ENCODE assay signal across 17 cellular contexts in genomic region chr5:34552129-34552528, GRCh38.
DNase-seq lines count a peak whose midpoint lies in the region; ATAC-seq and TF ChIP-seq lines count a peak whose summit lies in the region.
"Had no signal": no experiment of that assay in that cellular context is flagged by ENCODE, and none has a peak within 500 bp of the region (broad histone marks: within the 10 kb centered on the region; RNA-seq: fewer than 3 reads in every experiment).

No MANE protein-coding gene starts in this region.

- TF ChIP-seq POLR2A in vagina (IDR thresholded peaks at IDR 0.05), result no peak

- H3K36me3 ChIP-seq in right atrium auricular region (no peaks in the 10 kb centered on the region), vagina (no peaks in the 10 kb centered on the region)
- H3K36me3 ChIP-seq: SJSA1 had no signal

- DNase-seq in Right ventricle myocardium inferior (ENCODE audit: missing footprints), result no peak
- no peak for DNase-seq in right atrium auricular region (ENCODE audit: low spot score)
- DNase-seq in dermis blood vessel endothelial cell, result peak; percentile 15
- peak; percentile 30 for DNase-seq in mucosa of gallbladder (ENCODE audit: low spot score)
- DNase-seq in vagina (ENCODE audit: extremely low spot score in 2 of 2), result no peak
- DNase-seq in GM10248 (ENCODE audit: extremely low spot score), result no peak
- no peak for DNase-seq in stimulated activated naive B cell treated with anti-CD40 and anti-IgM and Interleukin-4, amounts not matched to agents 10 μg/mL and 1 μg/mL and 100 μg/mL, for 72 hours
- DNase-seq: ACHN; activated CD8-positive, alpha-beta T cell treated with anti-CD3 and anti-CD28 coated beads, Interleukin-2, amount 10 ng/mL, durations not matched to agents 7 days and 5 days; endodermal cell; H7; NCI-H2081; stimulated activated naive CD8-positive, alpha-beta T cell treated with anti-CD3 and anti-CD28 coated beads, Interleukin-15, amount 100 ng/mL, for 72 hours had no signal

- H3K4me3 ChIP-seq in right atrium auricular region (no peak overlapping the region), vagina (no peak overlapping the region)
- H3K4me3 ChIP-seq: SJSA1 had no signal

- H3K27me3 Mint-ChIP-seq in stimulated activated naive B cell treated with anti-CD40 and anti-IgM and Interleukin-4, amounts not matched to agents 10 μg/mL and 1 μg/mL and 100 μg/mL, for 72 hours, result peaks cover 0 to under 1% of the 10 kb centered on the region in 2 donors

- intact Hi-C loops in Right ventricle myocardium inferior (cut with DNase I) (no loop called here), vagina (cut with DNase I) (no loop called here)

- ATAC-seq in Right ventricle myocardium inferior, result peak; percentile 78
- ATAC-seq in GM21390 (IDR thresholded peaks at IDR 0.05; ENCODE audit: unreplicated experiment), result no peak
- ATAC-seq in stimulated activated naive B cell treated with anti-CD40 and anti-IgM and Interleukin-4, amounts not matched to agents 10 μg/mL and 1 μg/mL and 100 μg/mL, for 72 hours (replicated peaks), result no peak
- ATAC-seq: activated CD8-positive, alpha-beta T cell treated with anti-CD3 and anti-CD28 coated beads, Interleukin-2, amount 10 ng/mL, durations not matched to agents 7 days and 5 days; left colon; natural killer cell treated with Interleukin-12 subunit alpha and Interleukin-12 subunit beta and Interleukin-15 and Interleukin-18, amount 100 ng/mL, for 72 hours; stimulated activated naive CD8-positive, alpha-beta T cell treated with anti-CD3 and anti-CD28 coated beads, Interleukin-15, amount 100 ng/mL, for 72 hours had no signal

- H3K4me1 Mint-ChIP-seq in stimulated activated naive B cell treated with anti-CD40 and anti-IgM and Interleukin-4, amounts not matched to agents 10 μg/mL and 1 μg/mL and 100 μg/mL, for 72 hours, result no peaks in the 10 kb centered on the region
- H3K4me1 Mint-ChIP-seq: stimulated activated naive CD8-positive, alpha-beta T cell treated with anti-CD3 and anti-CD28 coated beads, Interleukin-15, amount 100 ng/mL, for 72 hours had no signal

- H3K27ac Mint-ChIP-seq in stimulated activated naive B cell treated with anti-CD40 and anti-IgM and Interleukin-4, amounts not matched to agents 10 μg/mL and 1 μg/mL and 100 μg/mL, for 72 hours, result no peak overlapping the region
- H3K27ac Mint-ChIP-seq: activated CD8-positive, alpha-beta T cell treated with anti-CD3 and anti-CD28 coated beads, Interleukin-2, amount 10 ng/mL, durations not matched to agents 7 days and 5 days; endodermal cell; natural killer cell treated with Interleukin-12 subunit alpha and Interleukin-12 subunit beta and Interleukin-15 and Interleukin-18, amount 100 ng/mL, for 72 hours; stimulated activated naive CD8-positive, alpha-beta T cell treated with anti-CD3 and anti-CD28 coated beads, Interleukin-15, amount 100 ng/mL, for 72 hours had no signal

- POLR2A ChIA-PET in GM10248 (lab: Yijun Ruan, JAX), result no interaction called here

- H3K36me3 Mint-ChIP-seq in stimulated activated naive B cell treated with anti-CD40 and anti-IgM and Interleukin-4, amounts not matched to agents 10 μg/mL and 1 μg/mL and 100 μg/mL, for 72 hours, result peaks cover 0 to 1% of the 10 kb centered on the region in 2 donors
- H3K36me3 Mint-ChIP-seq: natural killer cell treated with Interleukin-12 subunit alpha and Interleukin-12 subunit beta and Interleukin-15 and Interleukin-18, amount 100 ng/mL, for 72 hours had no signal

- TF ChIP-seq CTCF in right atrium auricular region (IDR thresholded peaks at IDR 0.05) (no peak), vagina (IDR thresholded peaks at IDR 0.05) (no peak), GM10248 (IDR thresholded peaks at IDR 0.05; ENCODE audit: control extremely low read depth, extremely low read depth, low read depth, missing control alignments) (no peak)

- H3K27ac ChIP-seq in right atrium auricular region (peak overlapping the region in 1 of 2 donors; percentile 40), vagina (peak overlapping the region; percentile 3)
- H3K27ac ChIP-seq: SJSA1 had no signal

- CTCF ChIA-PET in GM10248 (lab: Yijun Ruan, JAX), result interaction anchor here (1.0 kb wide), 1 partner anchor 29 kb away, joined by 5 read pairs; no protein-coding TSS in a partner anchor

- H3K9me3 ChIP-seq in right atrium auricular region (peaks cover 0 to 4% of the 10 kb centered on the region in 2 donors), vagina (no peaks in the 10 kb centered on the region)
- H3K9me3 ChIP-seq: SJSA1 had no signal

- peaks cover 3 to 7% of the 10 kb centered on the region in 2 donors for H3K9me3 Mint-ChIP-seq in stimulated activated naive B cell treated with anti-CD40 and anti-IgM and Interleukin-4, amounts not matched to agents 10 μg/mL and 1 μg/mL and 100 μg/mL, for 72 hours
- H3K9me3 Mint-ChIP-seq: natural killer cell treated with Interleukin-12 subunit alpha and Interleukin-12 subunit beta and Interleukin-15 and Interleukin-18, amount 100 ng/mL, for 72 hours had no signal

- H3K4me3 Mint-ChIP-seq in stimulated activated naive B cell treated with anti-CD40 and anti-IgM and Interleukin-4, amounts not matched to agents 10 μg/mL and 1 μg/mL and 100 μg/mL, for 72 hours, result no peak overlapping the region
- H3K4me3 Mint-ChIP-seq: activated CD8-positive, alpha-beta T cell treated with anti-CD3 and anti-CD28 coated beads, Interleukin-2, amount 10 ng/mL, durations not matched to agents 7 days and 5 days; endodermal cell; natural killer cell treated with Interleukin-12 subunit alpha and Interleukin-12 subunit beta and Interleukin-15 and Interleukin-18, amount 100 ng/mL, for 72 hours; stimulated activated naive CD8-positive, alpha-beta T cell treated with anti-CD3 and anti-CD28 coated beads, Interleukin-15, amount 100 ng/mL, for 72 hours had no signal

- H3K4me1 ChIP-seq in right atrium auricular region, result peaks cover 0 to 11% of the 10 kb centered on the region in 2 donors
- peaks cover 6% of the 10 kb centered on the region for H3K4me1 ChIP-seq in vagina
- H3K4me1 ChIP-seq: SJSA1 had no signal

- H3K27me3 ChIP-seq in right atrium auricular region (no peaks in the 10 kb centered on the region), vagina (no peaks in the 10 kb centered on the region)
- H3K27me3 ChIP-seq: SJSA1 had no signal

Comparison
In these comparisons a context has a peak if more than half of its experiments do, and no peak if none do; other contexts are left out.
1. DNase-seq: peak in dermis blood vessel endothelial cell (single experiment) and mucosa of gallbladder (single experiment); none in Right ventricle myocardium inferior (single experiment), right atrium auricular region (single experiment), vagina (0 of 2), GM10248 (single experiment) and stimulated activated naive B cell treated with anti-CD40 and anti-IgM and Interleukin-4, amounts not matched to agents 10 μg/mL and 1 μg/mL and 100 μg/mL, for 72 hours (single experiment).